In genomic region chr12:124456652-124457152, GRCh38 we compare ENCODE assay signal across 9 cellular contexts.
A peak's percentile ranks its signal among the peaks of the same experiment; 100 is the strongest.
DNase-seq lines count a peak whose midpoint lies in the region; FAIRE-seq and TF ChIP-seq lines count a peak whose summit lies in the region.
"Had no signal": no experiment of that assay in that cellular context is flagged by ENCODE, and none has a peak within 500 bp of the region (broad histone marks: within the 10 kb centered on the region; RNA-seq: fewer than 3 reads in every experiment).

No MANE protein-coding gene starts in this region.

- DNase-seq in KBM-7 (peak; percentile 26), 8988T (no peak), AG08396 (ENCODE audit: low spot score) (no peak), HCEC 1CT (no peak), frontal cortex (ENCODE audit: low spot score in 2 of 2) (no peak)

- peak overlapping the region; percentile 52 for H3K4me3 ChIP-seq in GM12875 (ENCODE audit: low read depth, low read length)
- peak overlapping the region; percentile 56 for H3K4me3 ChIP-seq in rectal smooth muscle tissue (ENCODE audit: low read length)

- no peak for FAIRE-seq in frontal cortex (lab: Jason Lieb, UNC)
- FAIRE-seq: H1 had no signal

- H3K9ac ChIP-seq in rectal smooth muscle tissue (ENCODE audit: low read length): no peak overlapping the region

- H3K36me3 ChIP-seq in rectal smooth muscle tissue (ENCODE audit: control insufficient read depth, insufficient read depth, low read length): peaks cover 19% of the 10 kb centered on the region

- peak overlapping the region; percentile 72 for H3K27ac ChIP-seq in angular gyrus (ENCODE audit: low read depth, low read length)
- H3K27ac ChIP-seq in rectal smooth muscle tissue (ENCODE audit: low read depth, low read length): peak overlapping the region; percentile 92

- peaks cover 41% of the 10 kb centered on the region for H3K4me1 ChIP-seq in rectal smooth muscle tissue (ENCODE audit: control insufficient read depth, insufficient read depth, low read length)

- no peak for TF ChIP-seq CTCF in GM12875 (IDR thresholded peaks at IDR 0.05; ENCODE audit: borderline replicate concordance, insufficient read depth, low read depth, low read length)

- in situ Hi-C loops in KBM-7 (cut with MboI; ENCODE audit: low pct_unique_long_range_greater_than_20kb, low sequenced_read_pairs): no loop called here

- H3K27me3 ChIP-seq in rectal smooth muscle tissue (ENCODE audit: control insufficient read depth, insufficient read depth, low read length): no peaks in the 10 kb centered on the region
